Comparison of ENCODE assay signal across 15 cellular contexts in the genomic region with DNA sequence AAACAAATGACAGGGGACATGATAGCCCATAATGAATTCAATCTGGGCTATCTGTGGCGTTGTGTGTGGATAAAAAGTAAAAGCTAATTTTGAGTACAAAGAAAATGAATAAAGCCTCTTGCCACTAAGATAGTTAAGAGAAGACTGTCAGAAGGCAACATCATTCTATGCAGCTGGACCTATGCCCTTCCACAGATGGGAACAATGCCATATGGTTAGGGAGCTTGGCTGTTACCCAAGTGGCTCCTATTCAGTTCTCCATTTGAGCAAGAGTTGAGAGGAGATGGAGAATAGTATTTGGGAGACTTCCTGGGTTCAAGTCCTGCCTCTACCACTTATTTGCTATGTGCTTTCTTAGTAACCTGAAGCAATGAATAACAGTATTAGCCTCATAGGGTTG.
DNase-seq lines count a peak whose midpoint lies in the region; ATAC-seq and TF ChIP-seq lines count a peak whose summit lies in the region.
"Had no signal": no experiment of that assay in that cellular context is flagged by ENCODE, and none has a peak within 500 bp of the region (broad histone marks: within the 10 kb centered on the region; RNA-seq: fewer than 3 reads in every experiment).

No MANE protein-coding gene starts in this region.

- H3K27me3 Mint-ChIP-seq in natural killer cell (ENCODE audit: low read depth in 2 of 2): peaks cover 0 to 4% of the 10 kb centered on the region in 2 donors
- H3K27me3 Mint-ChIP-seq: type B pancreatic cell had no signal

- no peak overlapping the region for H3K27ac Mint-ChIP-seq in natural killer cell
- H3K27ac Mint-ChIP-seq: type B pancreatic cell had no signal

- peaks cover 17 to 20% of the 10 kb centered on the region in 2 donors for H3K4me1 Mint-ChIP-seq in natural killer cell

- no peak overlapping the region for H3K4me3 Mint-ChIP-seq in natural killer cell
- H3K4me3 Mint-ChIP-seq: type B pancreatic cell had no signal

- no peaks in the 10 kb centered on the region for H3K36me3 Mint-ChIP-seq in natural killer cell
- H3K36me3 Mint-ChIP-seq: type B pancreatic cell had no signal

- peak overlapping the region; percentile 22 for H3K27ac ChIP-seq in caudate nucleus (ENCODE audit: low read depth, low read length)
- H3K27ac ChIP-seq: PC-9 had no signal

- intact Hi-C loops in natural killer cell (cut with micrococcal nuclease): no loop called here

- no peak for TF ChIP-seq CTCF in natural killer cell (IDR thresholded peaks at IDR 0.05)

- peak; percentile 73 for DNase-seq in DMS 273 (lab: John Stamatoyannopoulos, UW; ENCODE audit: unreplicated experiment)
- peak; percentile 14 for DNase-seq in NCI-H1694 (lab: John Stamatoyannopoulos, UW)
- DNase-seq in caudate nucleus (lab: John Stamatoyannopoulos, UW): peak in 1 of 61 donors; percentile 8
- peak; percentile 22 for DNase-seq in mucosa of gallbladder (ENCODE audit: low spot score)
- no peak for DNase-seq in DMS153 treated with DMSO at 0.1 percent for 48 hours (lab: John Stamatoyannopoulos, UW; ENCODE audit: unreplicated experiment)
- no peak for DNase-seq in NCI-H1048 (lab: John Stamatoyannopoulos, UW)
- DNase-seq in natural killer cell: no peak
- DNase-seq: activated CD8-positive, alpha-beta memory T cell treated with anti-CD3 and anti-CD28 coated beads, Interleukin-2, amount 50 U/mL, for 48 hours; DMS79 treated with DMSO at 0.1 percent for 48 hours; effector CD4-positive, alpha-beta T cell; PC-9; stimulated activated CD4-positive, alpha-beta T cell treated with anti-CD3 and anti-CD28 coated beads, Interleukin-1b, Interleukin-23, amount 100 ng/mL, for 48 hours; stimulated activated CD8-positive, alpha-beta memory T cell treated with anti-CD3 and anti-CD28 coated beads, Interleukin-4, amount 100 ng/mL, for 48 hours had no signal

- peaks cover 0 to 2% of the 10 kb centered on the region in 2 donors for H3K9me3 Mint-ChIP-seq in natural killer cell
- H3K9me3 Mint-ChIP-seq: type B pancreatic cell had no signal

- no peak for ATAC-seq in GM19395 (IDR thresholded peaks at IDR 0.05; ENCODE audit: unreplicated experiment)
- ATAC-seq in natural killer cell: no peak

Comparison
In these comparisons a context has a peak if more than half of its experiments do, and no peak if none do; other contexts are left out.
1. DNase-seq: peak in DMS 273 (single experiment), NCI-H1694 (single experiment) and mucosa of gallbladder (single experiment); none in DMS153 treated with DMSO at 0.1 percent for 48 hours (single experiment), NCI-H1048 (single experiment) and natural killer cell (single experiment).